ENCODE assay signal across 15 cellular contexts in genomic region chr6:99422912-99423311, GRCh38. TPM values are rescaled to one million over a fixed set of nuclear protein-coding genes. Genes with fewer than 3 reads are reported as not detected.
DNase-seq lines count a peak whose midpoint lies in the region; ATAC-seq, FAIRE-seq and TF ChIP-seq lines count a peak whose summit lies in the region.
"Had no signal": no experiment of that assay in that cellular context is flagged by ENCODE, and none has a peak within 500 bp of the region (broad histone marks: within the 10 kb centered on the region; RNA-seq: fewer than 3 reads in every experiment).

No MANE protein-coding gene starts in this region.

- TF ChIP-seq CTCF in HFFc6 (IDR thresholded peaks at IDR 0.05) (no peak), GM12878 (IDR thresholded peaks at IDR 0.05 in 2 of 3, conservative IDR thresholded peaks at IDR 0.05 in 1 of 3; ENCODE audit: control insufficient read depth in 2 of 3, extremely low read depth in 1 of 3, insufficient read depth in 1 of 3, low read depth in 3 of 3, low read length in 3 of 3) (no peak), neural crest cell (conservative IDR thresholded peaks at IDR 0.05) (no peak)

- RAD21 ChIA-PET in GM12878 (lab: Charles Lee; ENCODE audit: unreplicated experiment): no interaction called here

- no peak for TF ChIP-seq POLR2A in GM12878 (IDR thresholded peaks at IDR 0.05; ENCODE audit: low read depth, low read length)

- TF ChIP-seq EP300 in GM12878 (IDR thresholded peaks at IDR 0.05; ENCODE audit: borderline replicate concordance in 1 of 2, control insufficient read depth in 1 of 2, low read depth in 2 of 2, low read length in 2 of 2): no peak

- FAIRE-seq in GM12878 (lab: Jason Lieb, UNC): no peak

- peak overlapping the region; percentile 94 for H3K4me3 ChIP-seq in CD4-positive, CD25-positive, alpha-beta regulatory T cell (ENCODE audit: low read depth, low read length)
- no peak overlapping the region; the same call in 1 of the 2 replicates for H3K4me3 ChIP-seq in GM12878
- H3K4me3 ChIP-seq: SJSA1 had no signal

- intact Hi-C loops in GM12878 (cut with micrococcal nuclease; ENCODE audit: unreplicated experiment): no loop called here

- CTCF ChIA-PET in GM12878 (lab: Yijun Ruan, JAX): interaction anchor here (0.6 to 1.4 kb wide), 3 partner anchors 88 to 1061 kb away, joined by 3 to 8 read pairs (median 6); no protein-coding TSS in a partner anchor

- DNase-seq in CD4-positive, CD25-positive, alpha-beta regulatory T cell: no peak
- DNase-seq in HFFc6: no peak
- no peak for DNase-seq in GM12878 (ENCODE audit: low read depth, low spot score)
- no peak for DNase-seq in neural crest cell (ENCODE audit: low read depth, low spot score)
- no peak for DNase-seq in foreskin melanocyte
- DNase-seq: activated CD8-positive, alpha-beta memory T cell treated with anti-CD3 and anti-CD28 coated beads for 24 hours; aorta; effector CD4-positive, alpha-beta T cell; H9; NCI-H1694 treated with DMSO at 0.1 percent for 48 hours; stimulated activated CD4-positive, alpha-beta T cell treated with anti-CD3 and anti-CD28 coated beads, Interleukin-2, amount 100 ng/mL, for 24 hours; stimulated activated naive CD4-positive, alpha-beta T cell treated with Interleukin-2 at 50 U/mL for 16 hours had no signal

- in situ Hi-C loops in GM12878 (cut with MboI): no loop called here

- H3K9me3 ChIP-seq in CD4-positive, CD25-positive, alpha-beta regulatory T cell (ENCODE audit: control insufficient read depth in 2 of 2, low read length in 2 of 2): no peaks in the 10 kb centered on the region
- H3K9me3 ChIP-seq in GM12878 (replicated peaks; ENCODE audit: control insufficient read depth, insufficient read depth, low read length): no peaks in the 10 kb centered on the region
- H3K9me3 ChIP-seq: SJSA1 had no signal

- 83% methylated on average over 6 of the region's 6 CpGs for WGBS in GM12878 (ENCODE audit: insufficient coverage, insufficient replicate concordance, low lambda C conversion rate, missing lambda C conversion rate)

- BruUV-seq in GM12878 (replicated peaks; lab: Mats Ljungman, UMichigan): no TSS peak

- ATAC-seq in CD4-positive, CD25-positive, alpha-beta regulatory T cell (ENCODE audit: low read depth in 2 of 2): no peak
- ATAC-seq in GM12878 (no peak), GM19023 (IDR thresholded peaks at IDR 0.05; ENCODE audit: unreplicated experiment) (no peak), HG03045 (IDR thresholded peaks at IDR 0.05; ENCODE audit: unreplicated experiment) (no peak)

- H3K4me1 ChIP-seq in CD4-positive, CD25-positive, alpha-beta regulatory T cell (ENCODE audit: control insufficient read depth, insufficient read depth, low read length, poor library complexity, severe bottlenecking): peaks cover 59% of the 10 kb centered on the region
- peaks cover 19% of the 10 kb centered on the region for H3K4me1 ChIP-seq in GM12878 (ENCODE audit: control insufficient read depth, insufficient read depth, low read length)

- peak overlapping the region in 1 of 3 donors; percentile 60 for H3K27ac Mint-ChIP-seq in CD4-positive, CD25-positive, alpha-beta regulatory T cell
- H3K27ac Mint-ChIP-seq in HFFc6: no peak overlapping the region
- H3K27ac Mint-ChIP-seq in neural crest cell (ENCODE audit: unreplicated experiment): no peak overlapping the region
- H3K27ac Mint-ChIP-seq: H9 had no signal

- H3K36me3 ChIP-seq in CD4-positive, CD25-positive, alpha-beta regulatory T cell (ENCODE audit: control insufficient read depth, insufficient read depth, low read length): peaks cover 11% of the 10 kb centered on the region
- H3K36me3 ChIP-seq in GM12878 (ENCODE audit: control insufficient read depth in 2 of 2, insufficient read depth in 2 of 2, low read length in 1 of 2): peaks cover 0 to 7% of the 10 kb centered on the region in 2 experiments; a peak in 2 of 4 replicates

- no peak overlapping the region for H2AFZ ChIP-seq in GM12878 (ENCODE audit: control insufficient read depth, low read depth, low read length)

- H3K27me3 Mint-ChIP-seq in CD4-positive, CD25-positive, alpha-beta regulatory T cell: no peaks in the 10 kb centered on the region
- H3K27me3 Mint-ChIP-seq in HFFc6 (ENCODE audit: insufficient read depth): peaks cover 4% of the 10 kb centered on the region; the same call in 1 of the 2 replicates
- no peaks in the 10 kb centered on the region for H3K27me3 Mint-ChIP-seq in neural crest cell (ENCODE audit: low read depth)

- peaks cover 85% of the 10 kb centered on the region for H3K79me2 ChIP-seq in GM12878 (ENCODE audit: control insufficient read depth, insufficient read depth, low read length)

- SMC1A ChIA-PET in GM12878 (lab: Charles Lee; ENCODE audit: uncharacterized antibody, unreplicated experiment): interaction anchor here (0.9 to 1.9 kb wide), 4 partner anchors 10 to 88 kb away, joined by 3 to 5 read pairs (median 3); no protein-coding TSS in a partner anchor

- H3K27ac ChIP-seq in CD4-positive, CD25-positive, alpha-beta regulatory T cell (ENCODE audit: insufficient read depth, low read length, poor library complexity, severe bottlenecking): no peak overlapping the region
- H3K27ac ChIP-seq in GM12878 (ENCODE audit: control insufficient read depth, insufficient read depth): no peak overlapping the region
- H3K27ac ChIP-seq: SJSA1 had no signal

- H3K9me3 Mint-ChIP-seq in CD4-positive, CD25-positive, alpha-beta regulatory T cell: no peaks in the 10 kb centered on the region
- H3K9me3 Mint-ChIP-seq in HFFc6 (no peaks in the 10 kb centered on the region), neural crest cell (no peaks in the 10 kb centered on the region)
- H3K9me3 Mint-ChIP-seq: H9 had no signal

- POLR2A ChIA-PET in GM12878 (lab: Charles Lee): interaction anchor here (2.1 kb wide), 2 partner anchors 8 to 29 kb away, joined by 6 to 7 read pairs; partner anchors contain the start of gene COQ3

- no peaks in the 10 kb centered on the region for H4K20me1 ChIP-seq in GM12878 (ENCODE audit: control insufficient read depth, insufficient read depth)

- H3K9ac ChIP-seq in GM12878 (ENCODE audit: control insufficient read depth, insufficient read depth, low read length): no peak overlapping the region

- H3K4me2 ChIP-seq in GM12878 (ENCODE audit: control insufficient read depth, insufficient read depth): peak overlapping the region; percentile 79

- TF ChIP-seq RAD21 in GM12878 (IDR thresholded peaks at IDR 0.05; ENCODE audit: insufficient read depth, low read depth, low read length): no peak

- peak overlapping the region; percentile 90 to 99 (median 98) for H3K4me3 Mint-ChIP-seq in CD4-positive, CD25-positive, alpha-beta regulatory T cell
- H3K4me3 Mint-ChIP-seq in HFFc6: peak overlapping the region; percentile 99
- peak overlapping the region; percentile 93 for H3K4me3 Mint-ChIP-seq in neural crest cell

- H3K4me1 Mint-ChIP-seq in CD4-positive, CD25-positive, alpha-beta regulatory T cell: peaks cover 46 to 85% (median 67%) of the 10 kb centered on the region in 4 donors
- H3K4me1 Mint-ChIP-seq in HFFc6 (ENCODE audit: low read depth) (peaks cover 62% of the 10 kb centered on the region), neural crest cell (peaks cover 53% of the 10 kb centered on the region)

- H3K27me3 ChIP-seq in CD4-positive, CD25-positive, alpha-beta regulatory T cell (ENCODE audit: control insufficient read depth, insufficient read depth, low read length): no peaks in the 10 kb centered on the region
- H3K27me3 ChIP-seq in GM12878 (replicated peaks in 1 of 2; ENCODE audit: control insufficient read depth in 2 of 2, insufficient read depth in 2 of 2, low read length in 1 of 2): no peaks in the 10 kb centered on the region
- H3K27me3 ChIP-seq: SJSA1 had no signal

- H3K36me3 Mint-ChIP-seq in CD4-positive, CD25-positive, alpha-beta regulatory T cell: peaks cover 20% of the 10 kb centered on the region
- H3K36me3 Mint-ChIP-seq in HFFc6 (ENCODE audit: low read depth): peaks cover 13% of the 10 kb centered on the region; the same call in 1 of the 2 replicates
- peaks cover 7% of the 10 kb centered on the region for H3K36me3 Mint-ChIP-seq in neural crest cell (ENCODE audit: low read depth)

RNA-seq across cellular contexts. Expression of gene PNISR, which starts 2.2 kb away (rescaled TPM):
- 301 TPM for total RNA-seq in CD4-positive, CD25-positive, alpha-beta regulatory T cell
- polyA plus RNA-seq in CD4-positive, CD25-positive, alpha-beta regulatory T cell: 10 to 100 TPM; 55.4 to 79.2 (median 69.2) TPM
- total RNA-seq in HFFc6 (2021; fragmentation: NEBNext Ultra II Directional; extraction: Animal tissue kit (Norgen Biotek cat#: 25700)): 10 to 100 TPM; 40.9 to 51.3 (median 45.2) TPM
- total RNA-seq in GM12878 (2013; cell fraction: nucleolus; rRNA removed): 1,195 and 1,218 TPM in 2 replicates
- total RNA-seq in GM12878 (2014; rRNA removed): 104 and 136 TPM in 2 replicates
- total RNA-seq in GM12878 (2014; rRNA removed; fragmentation: Illumina TruSeq; extraction: Trizol): 130 and 137 TPM in 2 replicates
- 84.0 and 105 TPM in 2 replicates for total RNA-seq in GM12878 (2021)
- polyA plus RNA-seq in GM12878 (2011; ENCODE audit: low read depth): 98.1 TPM
- polyA plus RNA-seq in GM12878 (2011; rRNA removed): 153 and 241 TPM in 2 replicates
- polyA plus RNA-seq in GM12878 (2011; cell fraction: cytosol; rRNA removed): 41.7 and 45.9 TPM in 2 replicates
- 301 and 428 TPM in 2 replicates for polyA plus RNA-seq in GM12878 (2011; cell fraction: nucleus; rRNA removed)
- 134 and 145 TPM in 2 replicates for polyA plus RNA-seq in GM12878 (2012)
- polyA plus RNA-seq in GM12878 (2014; fragmentation: Illumina TruSeq; extraction: Trizol): 180 and 254 TPM in 2 replicates
- polyA plus RNA-seq in GM12878 (2014; fragmentation: Nextera tagmentation; extraction: Ambion mirVana): 100 to 1,000 TPM in 1 of 2 experiments, 10 to 100 TPM in 1; 94.6 to 103 TPM
- 96.9 and 120 TPM in 2 replicates for polyA plus RNA-seq in GM12878 (2014; rRNA removed)
- 10 to 100 TPM; 79.1 to 81.1 TPM for polyA plus RNA-seq in GM12878 (2016; fragmentation: Nextera tagmentation; extraction: Ambion mirVana)
- polyA minus RNA-seq in GM12878 (2011; rRNA and poly(A)+ RNA removed): 63.4 and 68.4 TPM in 2 replicates
- polyA minus RNA-seq in GM12878 (2011; cell fraction: cytosol; rRNA and poly(A)+ RNA removed): 26.2 and 29.3 TPM in 2 replicates
- polyA minus RNA-seq in GM12878 (2011; cell fraction: nucleus; rRNA and poly(A)+ RNA removed): 115 and 137 TPM in 2 replicates
- 155 and 156 TPM in 2 replicates for total RNA-seq in neural crest cell

RNA-seq across cellular contexts. Expression of gene COQ3, which starts 28.9 kb away (rescaled TPM):
- 1.4 TPM for total RNA-seq in CD4-positive, CD25-positive, alpha-beta regulatory T cell
- 1 to 10 TPM; 6.2 to 8.0 (median 6.9) TPM for polyA plus RNA-seq in CD4-positive, CD25-positive, alpha-beta regulatory T cell
- total RNA-seq in HFFc6 (2021; fragmentation: NEBNext Ultra II Directional; extraction: Animal tissue kit (Norgen Biotek cat#: 25700)): 10 to 100 TPM in 4 of 6 experiments, 1 to 10 TPM in 2; 7.3 to 12.8 (median 10.9) TPM
- total RNA-seq in GM12878 (2013; cell fraction: nucleolus; rRNA removed): 0.88 and 2.7 TPM in 2 replicates
- total RNA-seq in GM12878 (2014; rRNA removed): 9.3 and 10.7 TPM in 2 replicates
- total RNA-seq in GM12878 (2014; rRNA removed; fragmentation: Illumina TruSeq; extraction: Trizol): 13.6 and 14.1 TPM in 2 replicates
- total RNA-seq in GM12878 (2021): 11.4 and 11.9 TPM in 2 replicates
- polyA plus RNA-seq in GM12878 (2011; ENCODE audit: low read depth): 3.6 TPM
- polyA plus RNA-seq in GM12878 (2011; rRNA removed): 16.4 and 22.8 TPM in 2 replicates
- 8.9 and 10.6 TPM in 2 replicates for polyA plus RNA-seq in GM12878 (2011; cell fraction: cytosol; rRNA removed)
- polyA plus RNA-seq in GM12878 (2011; cell fraction: nucleus; rRNA removed): 7.9 and 8.0 TPM in 2 replicates
- 5.4 and 7.1 TPM in 2 replicates for polyA plus RNA-seq in GM12878 (2012)
- 15.5 and 19.3 TPM in 2 replicates for polyA plus RNA-seq in GM12878 (2014; fragmentation: Illumina TruSeq; extraction: Trizol)
- polyA plus RNA-seq in GM12878 (2014; fragmentation: Nextera tagmentation; extraction: Ambion mirVana): 10 to 100 TPM; 43.3 to 50.6 TPM
- 13.3 and 13.5 TPM in 2 replicates for polyA plus RNA-seq in GM12878 (2014; rRNA removed)
- polyA plus RNA-seq in GM12878 (2016; fragmentation: Nextera tagmentation; extraction: Ambion mirVana): 10 to 100 TPM; 26.8 to 27.9 TPM
- 4.2 and 7.0 TPM in 2 replicates for polyA minus RNA-seq in GM12878 (2011; rRNA and poly(A)+ RNA removed)
- 2.0 and 4.6 TPM in 2 replicates for polyA minus RNA-seq in GM12878 (2011; cell fraction: cytosol; rRNA and poly(A)+ RNA removed)
- 0.29 and 0.73 TPM in 2 replicates for polyA minus RNA-seq in GM12878 (2011; cell fraction: nucleus; rRNA and poly(A)+ RNA removed)
- 10.9 and 13.5 TPM in 2 replicates for total RNA-seq in neural crest cell
